ENCODE assay signal across 1 cellular context in the genomic region with DNA sequence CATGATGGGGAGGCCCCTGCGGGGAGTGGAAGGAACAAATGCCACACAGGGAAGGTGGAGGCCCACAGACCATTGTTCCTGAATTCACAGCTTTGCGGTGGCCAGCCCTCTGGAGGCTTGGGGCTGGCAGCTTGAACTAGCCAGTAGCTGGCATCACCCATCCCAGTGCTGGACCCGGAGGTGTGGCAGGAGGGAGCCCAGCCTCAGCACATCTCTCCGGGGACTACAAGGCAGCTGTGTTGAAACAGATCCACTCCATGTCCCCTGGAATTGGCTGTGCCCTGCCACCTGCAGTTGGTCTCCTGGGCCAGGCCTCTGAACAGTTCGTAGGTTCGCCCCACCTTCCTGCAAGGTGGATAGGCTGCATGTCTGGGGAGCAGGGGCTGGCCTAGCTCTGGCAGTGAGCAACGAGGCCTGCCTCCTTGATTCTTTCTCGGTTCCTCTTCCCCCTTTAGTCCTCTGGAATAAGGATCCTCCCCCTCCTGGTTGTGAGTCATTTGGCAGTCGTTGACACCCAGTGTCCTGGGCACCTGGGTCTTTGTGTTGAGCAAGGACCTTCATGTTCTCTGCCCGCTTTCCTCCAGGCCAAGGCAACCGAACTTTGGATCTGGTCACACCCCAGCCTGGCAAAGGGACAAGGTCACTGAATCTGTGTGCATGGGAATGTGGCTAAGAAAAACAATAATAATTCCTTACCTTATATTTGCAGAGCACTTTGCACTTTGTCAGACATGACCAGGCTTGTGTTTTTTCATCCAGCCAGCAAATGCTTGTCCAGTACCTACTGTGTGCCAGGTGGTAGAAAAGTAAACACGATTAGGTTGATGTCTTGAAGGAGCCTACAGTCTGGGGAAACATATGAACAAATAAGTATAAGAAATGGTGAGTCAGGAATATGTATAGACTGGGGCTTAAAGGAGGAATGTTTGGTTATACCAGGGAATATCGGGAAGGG.
TF ChIP-seq lines count a peak whose summit lies in the region.

No MANE protein-coding gene starts in this region.

TF ChIP-seq in SK-N-SH treated with all-trans-retinoic acid at 6 μM for 48 hours, 23 proteins besides CTCF, POLR2A, EP300 and RAD21 (continued from another document):
- TF ChIP-seq RARB (CRISPR knock-in tag; IDR thresholded peaks at IDR 0.05) (no peak), ZFP30 (CRISPR knock-in tag; IDR thresholded peaks at IDR 0.05) (no peak), ARNTL (CRISPR knock-in tag; IDR thresholded peaks at IDR 0.05; ENCODE audit: borderline replicate concordance, low read depth) (no peak)
